ENCODE assay signal across 26 cellular contexts in genomic region chr12:108589840-108590229, GRCh38. TPM values are rescaled to one million over a fixed set of nuclear protein-coding genes. Genes with fewer than 3 reads are reported as not detected.
A peak's percentile ranks its signal among the peaks of the same experiment; 100 is the strongest.
DNase-seq lines count a peak whose midpoint lies in the region; ATAC-seq, FAIRE-seq and TF ChIP-seq lines count a peak whose summit lies in the region.
"Had no signal": no experiment of that assay in that cellular context is flagged by ENCODE, and none has a peak within 500 bp of the region (broad histone marks: within the 10 kb centered on the region; RNA-seq: fewer than 3 reads in every experiment).

No MANE protein-coding gene starts in this region.

- no peak overlapping the region for H4K8ac ChIP-seq in neuronal stem cell (ENCODE audit: low read depth, low read length)

- TF ChIP-seq CTCF in kidney (IDR thresholded peaks at IDR 0.05; ENCODE audit: borderline replicate concordance, extremely low read depth, insufficient read depth): no peak

- H3K18ac ChIP-seq in neuronal stem cell (ENCODE audit: low read length): peak overlapping the region; percentile 73

- H3K14ac ChIP-seq in neuronal stem cell (ENCODE audit: low read length): no peak overlapping the region

- H3K27me3 Mint-ChIP-seq in activated CD4-positive, alpha-beta T cell treated with anti-CD3 and anti-CD28 coated beads, Interleukin-2, amount 10 ng/mL, durations not matched to agents 24 days and 14 days: peaks cover under 1% of the 10 kb centered on the region

- H3K4me2 ChIP-seq in neuronal stem cell (ENCODE audit: insufficient read depth, low read length, poor library complexity, severe bottlenecking): no peak overlapping the region

- peak overlapping the region; percentile 82 for H2AFZ ChIP-seq in neuronal stem cell (ENCODE audit: low read length)

- H3K4me1 ChIP-seq in kidney (ENCODE audit: control insufficient read depth in 1 of 2, insufficient read depth in 1 of 2, low read depth in 1 of 2, low read length in 2 of 2) (no peaks in the 10 kb centered on the region), neuronal stem cell (ENCODE audit: control insufficient read depth in 2 of 2, insufficient read depth in 1 of 2, low read depth in 1 of 2, low read length in 2 of 2) (peaks cover 12 to 16% of the 10 kb centered on the region in 2 donors)
- H3K4me1 ChIP-seq: Peyer's patch had no signal

- H3K36me3 ChIP-seq in SK-N-MC (ENCODE audit: insufficient read depth, low read length): no peaks in the 10 kb centered on the region
- no peaks in the 10 kb centered on the region for H3K36me3 ChIP-seq in kidney (ENCODE audit: control insufficient read depth in 1 of 2, insufficient read depth in 2 of 2, low read length in 2 of 2)
- no peaks in the 10 kb centered on the region for H3K36me3 ChIP-seq in neuronal stem cell (replicated peaks in 1 of 2; ENCODE audit: control insufficient read depth in 2 of 2, insufficient read depth in 2 of 2, low read length in 2 of 2)
- H3K36me3 ChIP-seq: Peyer's patch, SJCRH30 had no signal

- intact Hi-C loops in kidney (cut with DNase I): no loop called here
- intact Hi-C loops in activated CD4-positive, alpha-beta T cell treated with anti-CD3 and anti-CD28 coated beads, Interleukin-2, amount 10 ng/mL, durations not matched to agents 24 days and 14 days (cut with micrococcal nuclease): no loop called here

- H3K9me3 ChIP-seq in SK-N-MC (ENCODE audit: low read depth, low read length) (no peaks in the 10 kb centered on the region), kidney (ENCODE audit: control insufficient read depth in 1 of 2, low read length in 2 of 2) (no peaks in the 10 kb centered on the region), neuronal stem cell (replicated peaks in 1 of 2; ENCODE audit: control insufficient read depth in 2 of 2, insufficient read depth in 1 of 2, low read depth in 1 of 2, low read length in 2 of 2) (no peaks in the 10 kb centered on the region)
- H3K9me3 ChIP-seq: Peyer's patch, SJCRH30 had no signal

- no peak overlapping the region for H2BK15ac ChIP-seq in neuronal stem cell (ENCODE audit: low read length)

- peak overlapping the region; percentile 65 for H3K4me3 ChIP-seq in SK-N-MC
- no peak overlapping the region for H3K4me3 ChIP-seq in kidney (ENCODE audit: low read length in 2 of 2)
- H3K4me3 ChIP-seq in neuronal stem cell (ENCODE audit: low read length in 2 of 2): no peak overlapping the region
- H3K4me3 ChIP-seq: Peyer's patch had no signal

- peaks cover 0 to 6% (median 0%) of the 10 kb centered on the region in 3 experiments for H3K27me3 ChIP-seq in neuronal stem cell (ENCODE audit: control insufficient read depth in 3 of 3, insufficient read depth in 3 of 3, low read depth in 1 of 3, low read length in 3 of 3)
- H3K27me3 ChIP-seq: Peyer's patch, SJCRH30 had no signal

- H3K27ac Mint-ChIP-seq in activated CD4-positive, alpha-beta T cell treated with anti-CD3 and anti-CD28 coated beads, Interleukin-2, amount 10 ng/mL, durations not matched to agents 24 days and 14 days: no peak overlapping the region
- H3K27ac Mint-ChIP-seq: HFFc6 had no signal

- FAIRE-seq in kidney (lab: Jason Lieb, UNC): no peak
- FAIRE-seq: HepG2 had no signal

- peak overlapping the region; percentile 7 for H3K4ac ChIP-seq in neuronal stem cell (ENCODE audit: low read length)

- no peak for ATAC-seq in GM21723 (IDR thresholded peaks at IDR 0.05; ENCODE audit: unreplicated experiment)
- ATAC-seq: HepG2 had no signal

- H2BK5ac ChIP-seq in neuronal stem cell (ENCODE audit: low read length): no peak overlapping the region

- H3K27ac ChIP-seq in SK-N-MC (peak overlapping the region; percentile 87; the same call in 1 of the 2 replicates), kidney (ENCODE audit: low read depth in 2 of 2, low read length in 2 of 2) (no peak overlapping the region), neuronal stem cell (replicated peaks; ENCODE audit: low read length) (no peak overlapping the region)
- H3K27ac ChIP-seq: HL-60, Peyer's patch had no signal

- no peaks in the 10 kb centered on the region for H3K36me3 Mint-ChIP-seq in activated CD4-positive, alpha-beta T cell treated with anti-CD3 and anti-CD28 coated beads, Interleukin-2, amount 10 ng/mL, durations not matched to agents 24 days and 14 days (ENCODE audit: low read depth)
- H3K36me3 Mint-ChIP-seq: CD4-positive, CD25-positive, alpha-beta regulatory T cell had no signal

- H2BK120ac ChIP-seq in neuronal stem cell (ENCODE audit: low read depth, low read length): peak overlapping the region; percentile 17

- H3K79me1 ChIP-seq in neuronal stem cell (ENCODE audit: low read depth, low read length): no peaks in the 10 kb centered on the region

- peak overlapping the region; percentile 32 for H3K9ac ChIP-seq in SK-N-MC (ENCODE audit: insufficient read length)
- H3K9ac ChIP-seq in kidney (ENCODE audit: low read length in 2 of 2): no peak overlapping the region
- H3K9ac ChIP-seq in neuronal stem cell (ENCODE audit: low read depth, low read length, poor library complexity): no peak overlapping the region

- peak overlapping the region; percentile 68 for H2AK5ac ChIP-seq in neuronal stem cell (ENCODE audit: low read depth, low read length)

- no peak for DNase-seq in SK-N-MC (ENCODE audit: low read depth, low spot score)
- peak; percentile 57 for DNase-seq in kidney
- DNase-seq in neuronal stem cell (ENCODE audit: low spot score): no peak
- no peak for DNase-seq in inferior parietal cortex (ENCODE audit: extremely low spot score)
- no peak for DNase-seq in NCI-H1694 (lab: John Stamatoyannopoulos, UW)
- DNase-seq in activated CD4-positive, alpha-beta T cell treated with anti-CD3 and anti-CD28 coated beads, Interleukin-2, amount 10 ng/mL, durations not matched to agents 24 days and 14 days: no peak
- DNase-seq: CD4-positive, CD25-positive, alpha-beta regulatory T cell; DMS79; H9; HFFc6; KBM-7; MM.1S; NCI-H1048; NCI-H1436; NCI-H1930; NCI-H2227 treated with DMSO at 0.1 percent for 48 hours; NCI-H524; NCI-H774; NK-92 treated with Interleukin-12 subunit alpha and Interleukin-12 subunit beta, amount 100 ng/mL, for 24 hours had no signal

- WGBS in neuronal stem cell (ENCODE audit: extremely low coverage in 2 of 2, insufficient read length in 2 of 2, insufficient replicate concordance in 1 of 2), 2 donors: no CpG with 5 or more reads among the region's 7 CpGs

- no peak overlapping the region for H3K23ac ChIP-seq in neuronal stem cell (ENCODE audit: low read depth, low read length, poor library complexity)

- no peak overlapping the region for H4K91ac ChIP-seq in neuronal stem cell (ENCODE audit: low read depth, low read length, poor library complexity)

- H2BK12ac ChIP-seq in neuronal stem cell (ENCODE audit: low read length): no peak overlapping the region

- H3K4me3 Mint-ChIP-seq in activated CD4-positive, alpha-beta T cell treated with anti-CD3 and anti-CD28 coated beads, Interleukin-2, amount 10 ng/mL, durations not matched to agents 24 days and 14 days: no peak overlapping the region
- H3K4me3 Mint-ChIP-seq: CD4-positive, CD25-positive, alpha-beta regulatory T cell; HFFc6 had no signal

- no peaks in the 10 kb centered on the region for H3K9me3 Mint-ChIP-seq in activated CD4-positive, alpha-beta T cell treated with anti-CD3 and anti-CD28 coated beads, Interleukin-2, amount 10 ng/mL, durations not matched to agents 24 days and 14 days
- H3K9me3 Mint-ChIP-seq: H9, HFFc6 had no signal

- H3K4me1 Mint-ChIP-seq in activated CD4-positive, alpha-beta T cell treated with anti-CD3 and anti-CD28 coated beads, Interleukin-2, amount 10 ng/mL, durations not matched to agents 24 days and 14 days: no peaks in the 10 kb centered on the region
- H3K4me1 Mint-ChIP-seq: CD4-positive, CD25-positive, alpha-beta regulatory T cell had no signal

RNA-seq across cellular contexts. Expression of gene TMEM119, which starts 8.0 kb away (rescaled TPM):
- 15.8 TPM for total RNA-seq in kidney
- 4.1 TPM for polyA plus RNA-seq in kidney (ENCODE audit: insufficient read depth, low read depth, low replicate concordance)
- polyA plus RNA-seq in neuronal stem cell (2013, experiment 1 of 2): 0.68 TPM
- 0.73 TPM for polyA plus RNA-seq in neuronal stem cell (2013, experiment 2 of 2)
- total RNA-seq in activated CD4-positive, alpha-beta T cell treated with anti-CD3 and anti-CD28 coated beads, Interleukin-2, amount 10 ng/mL, durations not matched to agents 24 days and 14 days: 0.47 TPM in 1 of 2 replicates, not detected in the other
- total RNA-seq: H9, HepG2, HT-29, OCI-LY7 had no signal
- polyA plus RNA-seq: HepG2 had no signal

RNA-seq across cellular contexts. Expression of gene ISCU, which starts 27.4 kb away (rescaled TPM):
- 183 TPM for total RNA-seq in kidney
- polyA plus RNA-seq in kidney (ENCODE audit: insufficient read depth, low read depth, low replicate concordance): 511 TPM
- 94.0 TPM for polyA plus RNA-seq in neuronal stem cell (2013, experiment 1 of 2)
- polyA plus RNA-seq in neuronal stem cell (2013, experiment 2 of 2): 89.8 TPM
- total RNA-seq in activated CD4-positive, alpha-beta T cell treated with anti-CD3 and anti-CD28 coated beads, Interleukin-2, amount 10 ng/mL, durations not matched to agents 24 days and 14 days: 61.5 and 66.1 TPM in 2 replicates

RNA-seq across cellular contexts. Expression of gene SART3, which starts 28.9 kb away (rescaled TPM):
- 59.1 TPM for total RNA-seq in kidney
- polyA plus RNA-seq in kidney (ENCODE audit: insufficient read depth, low read depth, low replicate concordance): 14.9 TPM
- 39.6 TPM for polyA plus RNA-seq in neuronal stem cell (2013, experiment 1 of 2)
- polyA plus RNA-seq in neuronal stem cell (2013, experiment 2 of 2): 37.7 TPM
- 89.1 and 90.5 TPM in 2 replicates for total RNA-seq in activated CD4-positive, alpha-beta T cell treated with anti-CD3 and anti-CD28 coated beads, Interleukin-2, amount 10 ng/mL, durations not matched to agents 24 days and 14 days

RNA-seq across cellular contexts. Expression of gene SELPLG, which starts 43.9 kb away (rescaled TPM):
- 14.3 TPM for total RNA-seq in kidney
- polyA plus RNA-seq in kidney (ENCODE audit: insufficient read depth, low read depth, low replicate concordance): 3.7 TPM
- 0.11 TPM for polyA plus RNA-seq in neuronal stem cell (2013, experiment 1 of 2)
- 0.15 TPM for polyA plus RNA-seq in neuronal stem cell (2013, experiment 2 of 2)
- total RNA-seq in activated CD4-positive, alpha-beta T cell treated with anti-CD3 and anti-CD28 coated beads, Interleukin-2, amount 10 ng/mL, durations not matched to agents 24 days and 14 days: 47.4 and 49.4 TPM in 2 replicates
- total RNA-seq: HepG2, HT-29 had no signal

Comparison
In these comparisons a context has a peak if more than half of its experiments do, and no peak if none do; other contexts are left out.
1. RNA of gene TMEM119, which starts 8.0 kb away (total RNA-seq): 15.8 TPM in kidney (single experiment); 0.47 TPM in activated CD4-positive, alpha-beta T cell treated with anti-CD3 and anti-CD28 coated beads, Interleukin-2, amount 10 ng/mL, durations not matched to agents 24 days and 14 days; every median in the first group is over 10 times any median in the second.